2 cellular contexts compared by ENCODE assay signal in genomic region chr17:69918164-69918563, GRCh38.
TF ChIP-seq lines count a peak whose summit lies in the region.

No MANE protein-coding gene starts in this region.

TF ChIP-seq in HepG2, 621 proteins besides CTCF, POLR2A, EP300 and RAD21 (continued from another document):
- peak; percentile 71 to 82 for TF ChIP-seq MAFK (conservative IDR thresholded peaks at IDR 0.05 in 1 of 2, IDR thresholded peaks at IDR 0.05 in 1 of 2; ENCODE audit: low read length in 2 of 2)
- TF ChIP-seq ZBTB20 (CRISPR knock-in tag; IDR thresholded peaks at IDR 0.05; ENCODE audit: borderline replicate concordance, low read depth): no peak
- TF ChIP-seq ZNF569 (CRISPR knock-in tag; IDR thresholded peaks at IDR 0.05; ENCODE audit: borderline replicate concordance): no peak
- TF ChIP-seq ZNF772 (CRISPR knock-in tag; IDR thresholded peaks at IDR 0.05): no peak
- no peak for TF ChIP-seq STAT5B (CRISPR knock-in tag; IDR thresholded peaks at IDR 0.05)
- TF ChIP-seq ZNF276 (CRISPR knock-in tag; IDR thresholded peaks at IDR 0.05; ENCODE audit: low read depth): no peak
- no peak for TF ChIP-seq ZSCAN25 (CRISPR knock-in tag; IDR thresholded peaks at IDR 0.05)

TF ChIP-seq in K562, 482 proteins besides CTCF, POLR2A, EP300 and RAD21 (continued from another document):
- TF ChIP-seq POLR2B (IDR thresholded peaks at IDR 0.05; ENCODE audit: low read depth, partially characterized antibody): no peak
- 0 out of 2 replicates have a peak, but pooled peaks have one; percentile 4 for TF ChIP-seq C11orf30 (IDR thresholded peaks at IDR 0.05; ENCODE audit: low read depth)
- TF ChIP-seq ZNF316 (IDR thresholded peaks at IDR 0.05): peak; percentile 70
- TF ChIP-seq MAFG (tag; conservative IDR thresholded peaks at IDR 0.05): 0 out of 2 replicates have a peak, but pooled peaks have one; percentile 16
- TF ChIP-seq ZBED1 (IDR thresholded peaks at IDR 0.05): no peak
- no peak for TF ChIP-seq ZNF512 (tag; IDR thresholded peaks at IDR 0.05)
